Comparison of ENCODE assay signal across 3 cellular contexts in genomic region chr19:13539332-13539731, GRCh38.
A peak's percentile ranks its signal among the peaks of the same experiment; 100 is the strongest.
TF ChIP-seq lines count a peak whose summit lies in the region.

No MANE protein-coding gene starts in this region.

TF ChIP-seq in WTC11, 78 proteins besides CTCF, POLR2A, EP300 and RAD21:
- TF ChIP-seq GTF2I (CRISPR knock-in tag; conservative IDR thresholded peaks at IDR 0.05) = peak; percentile 52; the same call in 1 of the 2 replicates
- TF ChIP-seq AFF4 (CRISPR knock-in tag; IDR thresholded peaks at IDR 0.05; ENCODE audit: borderline replicate concordance) = no peak
TF ChIP-seq in WTC11: peak in this region for 1.

TF ChIP-seq in K562, 482 proteins besides CTCF, POLR2A, EP300 and RAD21 (continues in another document):
- TF ChIP-seq SMC3 (conservative IDR thresholded peaks at IDR 0.05; ENCODE audit: insufficient read depth, low read depth, low read length) = no peak
- no peak for TF ChIP-seq LCOR (CRISPR knock-in tag; IDR thresholded peaks at IDR 0.05)
- TF ChIP-seq SAP30 (IDR thresholded peaks at IDR 0.05; ENCODE audit: borderline replicate concordance, insufficient read depth, low read depth, low read length, poor library complexity, severe bottlenecking) = no peak
- TF ChIP-seq NCOA2 (IDR thresholded peaks at IDR 0.05; ENCODE audit: partially characterized antibody in 2 of 2) = no peak
- no peak for TF ChIP-seq ETV5 (CRISPR knock-in tag; IDR thresholded peaks at IDR 0.05; ENCODE audit: low read depth)
- no peak for TF ChIP-seq TCF7 (IDR thresholded peaks at IDR 0.05; ENCODE audit: borderline replicate concordance)
- peak; percentile 90 for TF ChIP-seq NR2C1 (IDR thresholded peaks at IDR 0.05)
- peak; percentile 87 for TF ChIP-seq NR2C1 (tag; IDR thresholded peaks at IDR 0.05)
- no peak for TF ChIP-seq PRPF4 (IDR thresholded peaks at IDR 0.05; ENCODE audit: insufficient read depth, low read depth, low read length, poor library complexity, severe bottlenecking)
- TF ChIP-seq ZNF766 (CRISPR knock-in tag; conservative IDR thresholded peaks at IDR 0.05) = no peak
- no peak for TF ChIP-seq KAT8 (IDR thresholded peaks at IDR 0.05; ENCODE audit: low read depth)
- TF ChIP-seq FOXK2 (conservative IDR thresholded peaks at IDR 0.05 in 1 of 2, IDR thresholded peaks at IDR 0.05 in 1 of 2; ENCODE audit: low read depth in 2 of 2) = no peak
- TF ChIP-seq SAFB2 (IDR thresholded peaks at IDR 0.05; ENCODE audit: borderline replicate concordance, low read depth, low read length, severe bottlenecking) = no peak
- peak; percentile 51; the same call in 1 of the 2 replicates for TF ChIP-seq BCOR (IDR thresholded peaks at IDR 0.05)
- no peak for TF ChIP-seq HDAC1 (IDR thresholded peaks at IDR 0.05)
- TF ChIP-seq NBN (IDR thresholded peaks at IDR 0.05; ENCODE audit: low read depth) = no peak
- TF ChIP-seq ADNP (tag; IDR thresholded peaks at IDR 0.05) = no peak
- TF ChIP-seq SMAD1 (IDR thresholded peaks at IDR 0.05; ENCODE audit: low read depth, low read length, partially characterized antibody) = no peak
- TF ChIP-seq BDP1 (IDR thresholded peaks at IDR 0.05; ENCODE audit: insufficient read depth, insufficient read length) = no peak
- no peak for TF ChIP-seq ZZZ3 (IDR thresholded peaks at IDR 0.05)
- TF ChIP-seq NR2C2 (CRISPR knock-in tag; IDR thresholded peaks at IDR 0.05) = peak; percentile 75
- TF ChIP-seq NR2C2 (tag; IDR thresholded peaks at IDR 0.05) = peak; percentile 62; the same call in 1 of the 2 replicates
- TF ChIP-seq SMARCA4 (IDR thresholded peaks at IDR 0.05) = no peak
- no peak for TF ChIP-seq RFX5 (IDR thresholded peaks at IDR 0.05; ENCODE audit: low read depth, low read length)
- peak in 1 of 2 experiments; percentile 27; a peak in 1 of 3 replicates for TF ChIP-seq CBX3 (IDR thresholded peaks at IDR 0.05; ENCODE audit: borderline replicate concordance in 1 of 2, low read length in 2 of 2)
- TF ChIP-seq, protein P1, sequence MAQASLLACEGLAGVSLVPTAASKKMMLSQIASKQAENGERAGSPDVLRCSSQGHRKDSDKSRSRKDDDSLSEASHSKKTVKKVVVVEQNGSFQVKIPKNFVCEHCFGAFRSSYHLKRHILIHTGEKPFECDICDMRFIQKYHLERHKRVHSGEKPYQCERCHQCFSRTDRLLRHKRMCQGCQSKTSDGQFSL (CRISPR knock-in tag; IDR thresholded peaks at IDR 0.05) = no peak
- TF ChIP-seq, protein P1 (tag; IDR thresholded peaks at IDR 0.05) = no peak
- TF ChIP-seq HDAC2 (IDR thresholded peaks at IDR 0.05) = no peak
- no peak for TF ChIP-seq SRSF3 (IDR thresholded peaks at IDR 0.05; ENCODE audit: insufficient read depth, low read length)
- TF ChIP-seq TFAP4 (CRISPR knock-in tag; IDR thresholded peaks at IDR 0.05; ENCODE audit: borderline replicate concordance) = no peak
- no peak for TF ChIP-seq ZNF79 (CRISPR knock-in tag; IDR thresholded peaks at IDR 0.05; ENCODE audit: low read depth)
- no peak for TF ChIP-seq ZNF124 (CRISPR knock-in tag; IDR thresholded peaks at IDR 0.05)
- TF ChIP-seq, protein P2, sequence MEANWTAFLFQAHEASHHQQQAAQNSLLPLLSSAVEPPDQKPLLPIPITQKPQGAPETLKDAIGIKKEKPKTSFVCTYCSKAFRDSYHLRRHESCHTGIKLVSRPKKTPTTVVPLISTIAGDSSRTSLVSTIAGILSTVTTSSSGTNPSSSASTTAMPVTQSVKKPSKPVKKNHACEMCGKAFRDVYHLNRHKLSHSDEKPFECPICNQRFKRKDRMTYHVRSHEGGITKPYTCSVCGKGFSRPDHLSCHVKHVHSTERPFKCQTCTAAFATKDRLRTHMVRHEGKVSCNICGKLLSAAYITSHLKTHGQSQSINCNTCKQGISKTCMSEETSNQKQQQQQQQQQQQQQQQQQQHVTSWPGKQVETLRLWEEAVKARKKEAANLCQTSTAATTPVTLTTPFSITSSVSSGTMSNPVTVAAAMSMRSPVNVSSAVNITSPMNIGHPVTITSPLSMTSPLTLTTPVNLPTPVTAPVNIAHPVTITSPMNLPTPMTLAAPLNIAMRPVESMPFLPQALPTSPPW (CRISPR knock-in tag; IDR thresholded peaks at IDR 0.05) = no peak
- no peak for TF ChIP-seq GTF3C2 (IDR thresholded peaks at IDR 0.05; ENCODE audit: borderline replicate concordance, extremely low read depth, insufficient read length)
- no peak for TF ChIP-seq ZNF232 (CRISPR knock-in tag; IDR thresholded peaks at IDR 0.05)
- TF ChIP-seq SIX5 (IDR thresholded peaks at IDR 0.05; ENCODE audit: borderline replicate concordance in 1 of 2, insufficient read depth in 1 of 2, low read depth in 1 of 2, low read length in 2 of 2) = no peak

TF ChIP-seq in H1, 55 proteins besides CTCF, POLR2A, EP300 and RAD21:
- TF ChIP-seq SIRT6 (IDR thresholded peaks at IDR 0.05; ENCODE audit: low read length) = no peak
- TF ChIP-seq PHF8 (conservative IDR thresholded peaks at IDR 0.05; ENCODE audit: low read depth, low read length) = no peak
- TF ChIP-seq SRF (IDR thresholded peaks at IDR 0.05; ENCODE audit: low read depth, low read length) = no peak
- no peak for TF ChIP-seq CBX8 (IDR thresholded peaks at IDR 0.05; ENCODE audit: borderline replicate concordance, low read depth, low read length)
- no peak for TF ChIP-seq TBP (IDR thresholded peaks at IDR 0.05; ENCODE audit: low read depth, low read length)
- peak; percentile 85 for TF ChIP-seq KDM1A (IDR thresholded peaks at IDR 0.05; ENCODE audit: borderline replicate concordance, low read length)
TF ChIP-seq in H1: peak in this region for 1.
